In the genomic region with DNA sequence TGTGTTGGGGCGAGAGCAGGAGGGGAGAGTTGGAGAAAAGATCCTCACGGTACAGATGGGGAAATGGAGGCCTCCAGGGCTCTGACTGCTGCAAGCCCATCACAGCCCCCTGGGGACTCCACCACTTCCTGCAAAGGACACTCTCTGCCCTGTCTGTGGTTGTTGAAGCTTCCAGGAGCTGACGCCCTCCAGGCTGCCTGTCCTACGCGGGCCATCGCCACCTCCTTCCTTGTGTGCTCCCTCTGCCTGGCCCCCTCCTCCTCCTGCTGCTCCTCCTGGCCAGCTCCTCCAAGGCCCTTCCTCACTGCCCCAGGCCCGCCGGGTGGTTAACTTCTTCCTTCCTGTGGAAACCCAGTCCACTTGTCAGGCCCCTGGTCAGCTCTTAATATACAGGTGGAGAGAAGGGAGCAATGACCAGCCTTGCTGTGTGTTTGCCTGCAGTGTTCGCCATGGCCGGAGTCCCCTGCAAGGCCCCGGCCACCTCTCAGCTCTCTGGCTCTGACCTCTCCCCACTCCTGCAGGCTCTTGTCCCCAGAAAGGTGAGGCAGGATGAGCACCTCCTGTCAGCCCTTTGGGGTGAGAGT, we compare ENCODE assay signal across 11 cellular contexts. TPM values are rescaled to one million over a fixed set of nuclear protein-coding genes. Genes with fewer than 3 reads are reported as not detected.
DNase-seq lines count a peak whose midpoint lies in the region; ATAC-seq lines count a peak whose summit lies in the region.
"Had no signal": no experiment of that assay in that cellular context is flagged by ENCODE, and none has a peak within 500 bp of the region (broad histone marks: within the 10 kb centered on the region; RNA-seq: fewer than 3 reads in every experiment).

No MANE protein-coding gene starts in this region.

- peak; percentile 30 for DNase-seq in NCI-H2171 treated with DMSO at 0.1 percent for 48 hours (lab: John Stamatoyannopoulos, UW)
- DNase-seq in NCI-H2171 (lab: John Stamatoyannopoulos, UW): no peak
- peak; percentile 47 for DNase-seq in UCSD-AML1 (lab: John Stamatoyannopoulos, UW; ENCODE audit: unreplicated experiment)
- no peak for DNase-seq in natural killer cell treated with Interleukin-12 subunit alpha and Interleukin-12 subunit beta and Interleukin-15 and Interleukin-18, amount 100 ng/mL, for 72 hours (ENCODE audit: low spot score)
- DNase-seq in NCI-H1436 (lab: John Stamatoyannopoulos, UW): no peak
- no peak for DNase-seq in NCI-H146 (lab: John Stamatoyannopoulos, UW)
- DNase-seq in stimulated activated naive CD4-positive, alpha-beta T cell treated with Interleukin-2 at 50 U/mL for 16 hours (lab: John Stamatoyannopoulos, UW): no peak
- DNase-seq: 8988T had no signal

- H3K27me3 Mint-ChIP-seq in natural killer cell treated with Interleukin-12 subunit alpha and Interleukin-12 subunit beta and Interleukin-15 and Interleukin-18, amount 100 ng/mL, for 72 hours: no peaks in the 10 kb centered on the region

- no peaks in the 10 kb centered on the region for H3K9me3 Mint-ChIP-seq in natural killer cell treated with Interleukin-12 subunit alpha and Interleukin-12 subunit beta and Interleukin-15 and Interleukin-18, amount 100 ng/mL, for 72 hours
- H3K9me3 Mint-ChIP-seq: activated naive CD4-positive, alpha-beta T cell treated with anti-CD3 and anti-CD28 coated beads, Interleukin-2, amount 10 ng/mL, durations not matched to agents 7 days and 5 days had no signal

- no peak overlapping the region for H3K4me3 Mint-ChIP-seq in natural killer cell treated with Interleukin-12 subunit alpha and Interleukin-12 subunit beta and Interleukin-15 and Interleukin-18, amount 100 ng/mL, for 72 hours
- H3K4me3 Mint-ChIP-seq: activated naive CD4-positive, alpha-beta T cell treated with anti-CD3 and anti-CD28 coated beads, Interleukin-2, amount 10 ng/mL, durations not matched to agents 7 days and 5 days had no signal

- no peak overlapping the region for H3K27ac Mint-ChIP-seq in natural killer cell treated with Interleukin-12 subunit alpha and Interleukin-12 subunit beta and Interleukin-15 and Interleukin-18, amount 100 ng/mL, for 72 hours

- ATAC-seq in HG02610 (IDR thresholded peaks at IDR 0.05; ENCODE audit: unreplicated experiment): peak; percentile 7
- ATAC-seq in natural killer cell treated with Interleukin-12 subunit alpha and Interleukin-12 subunit beta and Interleukin-15 and Interleukin-18, amount 100 ng/mL, for 72 hours: peak; percentile 44 to 64

- H3K36me3 Mint-ChIP-seq in natural killer cell treated with Interleukin-12 subunit alpha and Interleukin-12 subunit beta and Interleukin-15 and Interleukin-18, amount 100 ng/mL, for 72 hours: no peaks in the 10 kb centered on the region
- H3K36me3 Mint-ChIP-seq: activated naive CD4-positive, alpha-beta T cell treated with anti-CD3 and anti-CD28 coated beads, Interleukin-2, amount 10 ng/mL, durations not matched to agents 7 days and 5 days had no signal

- peaks cover 18 to 21% of the 10 kb centered on the region in 2 donors for H3K4me1 Mint-ChIP-seq in natural killer cell treated with Interleukin-12 subunit alpha and Interleukin-12 subunit beta and Interleukin-15 and Interleukin-18, amount 100 ng/mL, for 72 hours (ENCODE audit: low read depth in 2 of 2)

RNA-seq across cellular contexts. Expression of gene STAC2, which starts 18.4 kb away (rescaled TPM):
- under 1 TPM in 1 of 2 donors, not detected in 1; 0.12 TPM for total RNA-seq in natural killer cell treated with Interleukin-12 subunit alpha and Interleukin-12 subunit beta and Interleukin-15 and Interleukin-18, amount 100 ng/mL, for 72 hours
- total RNA-seq: transverse colon had no signal

RNA-seq across cellular contexts. Expression of gene RPL19, which starts 44.0 kb away (rescaled TPM):
- 1,000 to 10,000 TPM; 1,326 to 1,683 TPM for total RNA-seq in natural killer cell treated with Interleukin-12 subunit alpha and Interleukin-12 subunit beta and Interleukin-15 and Interleukin-18, amount 100 ng/mL, for 72 hours

RNA-seq across cellular contexts. Expression of gene CACNB1, which starts 46.6 kb away (rescaled TPM):
- total RNA-seq in natural killer cell treated with Interleukin-12 subunit alpha and Interleukin-12 subunit beta and Interleukin-15 and Interleukin-18, amount 100 ng/mL, for 72 hours: 10 to 100 TPM; 18.8 to 49.9 TPM

Comparison
In these comparisons a context has a peak if more than half of its experiments do, and no peak if none do; other contexts are left out.
1. DNase-seq: peak in NCI-H2171 treated with DMSO at 0.1 percent for 48 hours (single experiment) and UCSD-AML1 (single experiment); none in NCI-H2171 (single experiment), natural killer cell treated with Interleukin-12 subunit alpha and Interleukin-12 subunit beta and Interleukin-15 and Interleukin-18, amount 100 ng/mL, for 72 hours (single experiment), NCI-H1436 (single experiment), NCI-H146 (single experiment) and stimulated activated naive CD4-positive, alpha-beta T cell treated with Interleukin-2 at 50 U/mL for 16 hours (single experiment).